ENCODE assay signal across 21 cellular contexts in genomic region chr7:77456711-77457110, GRCh38.
"Had no signal": no experiment of that assay in that cellular context is flagged by ENCODE, and none has a peak within 500 bp of the region (broad histone marks: within the 10 kb centered on the region; RNA-seq: fewer than 3 reads in every experiment).

No MANE protein-coding gene starts in this region.

- H3K79me2 ChIP-seq: parathyroid adenoma had no signal

- H2AFZ ChIP-seq: parathyroid adenoma had no signal

- H3K27me3 ChIP-seq: adrenal gland, cardiac muscle cell, esophagus muscularis mucosa, spleen, upper lobe of right lung had no signal

- H3K4me1 ChIP-seq: adrenal gland, parathyroid adenoma had no signal

- H3K9me3 Mint-ChIP-seq: activated naive CD4-positive, alpha-beta T cell treated with anti-CD3 and anti-CD28 coated beads, Interleukin-2, amount 50 U/mL, for 72 hours; dendritic cell treated with granulocyte-macrophage colony-stimulating factor and Interleukin-4, amounts not matched to agents 40 ng/mL and 50 ng/mL, for 4 days; natural killer cell had no signal

- DNase-seq: activated CD4-positive, alpha-beta T cell treated with anti-CD3 and anti-CD28 coated beads for 1 hour; activated CD8-positive, alpha-beta memory T cell treated with anti-CD3 and anti-CD28 coated beads for 24 hours; activated CD8-positive, alpha-beta memory T cell treated with anti-CD3 and anti-CD28 coated beads, Interleukin-2, amount 50 U/mL, for 48 hours; activated gamma-delta T cell treated with Interleukin-2 at 50 U/mL for 16 hours; adrenal gland; effector CD8-positive, alpha-beta T cell; hypothalamus; kidney; natural killer cell; spleen; stimulated activated naive CD4-positive, alpha-beta T cell; T-helper 2 cell; upper lobe of right lung; WERI-Rb-1 had no signal

- H3K9me3 ChIP-seq: adrenal gland, esophagus muscularis mucosa, spleen, upper lobe of right lung had no signal

- FAIRE-seq: frontal cortex, kidney had no signal

- H3K27ac Mint-ChIP-seq: activated naive CD4-positive, alpha-beta T cell treated with anti-CD3 and anti-CD28 coated beads, Interleukin-2, amount 50 U/mL, for 72 hours; dendritic cell treated with granulocyte-macrophage colony-stimulating factor and Interleukin-4, amounts not matched to agents 40 ng/mL and 50 ng/mL, for 4 days; natural killer cell had no signal

- H3K27me3 Mint-ChIP-seq: dendritic cell treated with granulocyte-macrophage colony-stimulating factor and Interleukin-4, amounts not matched to agents 40 ng/mL and 50 ng/mL, for 4 days had no signal

- H3K36me3 Mint-ChIP-seq: activated naive CD4-positive, alpha-beta T cell treated with anti-CD3 and anti-CD28 coated beads, Interleukin-2, amount 50 U/mL, for 72 hours; natural killer cell had no signal

- H3K4me3 ChIP-seq: adrenal gland, cardiac muscle cell, esophagus muscularis mucosa, lung, spleen, upper lobe of right lung had no signal

- H3K36me3 ChIP-seq: adrenal gland, cardiac muscle cell, esophagus muscularis mucosa, spleen, upper lobe of right lung, WERI-Rb-1 had no signal

- H3K4me3 Mint-ChIP-seq: dendritic cell treated with granulocyte-macrophage colony-stimulating factor and Interleukin-4, amounts not matched to agents 40 ng/mL and 50 ng/mL, for 4 days; natural killer cell had no signal

- H3K27ac ChIP-seq: adrenal gland, cardiac muscle cell, esophagus muscularis mucosa, parathyroid adenoma, upper lobe of right lung, WERI-Rb-1 had no signal

- H3K9ac ChIP-seq: parathyroid adenoma had no signal
